10 cellular contexts compared by ENCODE assay signal in the genomic region with DNA sequence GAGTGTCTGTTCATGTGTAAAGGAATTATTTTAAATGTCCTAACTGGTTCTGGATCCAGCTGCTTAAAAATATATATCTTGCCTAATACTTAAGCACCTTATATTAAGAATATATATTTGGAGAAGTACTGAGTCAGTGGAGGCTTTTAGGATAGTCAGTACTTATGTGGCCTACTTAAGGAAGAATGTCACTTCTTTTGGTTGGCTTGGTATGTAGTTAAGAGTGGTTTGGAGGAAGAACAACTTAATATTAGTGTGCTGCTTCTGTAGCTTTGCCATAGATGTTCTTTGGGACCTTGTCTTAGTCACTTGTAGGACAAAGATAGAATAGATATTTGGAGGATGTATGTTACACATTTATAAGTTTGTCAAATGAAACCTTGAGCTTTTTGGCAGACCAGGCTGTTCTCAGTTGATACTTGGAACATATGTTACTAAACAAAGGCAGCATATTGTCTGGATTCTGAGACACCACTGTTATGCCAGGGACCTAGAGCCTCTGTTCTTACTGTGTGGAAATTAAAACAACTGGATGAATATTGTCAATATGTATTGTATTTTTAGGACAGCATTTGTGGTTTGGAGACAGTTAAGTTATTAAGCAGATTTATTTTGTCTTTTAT. TPM values are rescaled to one million over a fixed set of nuclear protein-coding genes. Genes with fewer than 3 reads are reported as not detected.
A peak's percentile ranks its signal among the peaks of the same experiment; 100 is the strongest.
DNase-seq lines count a peak whose midpoint lies in the region; ATAC-seq and TF ChIP-seq lines count a peak whose summit lies in the region.
"Had no signal": no experiment of that assay in that cellular context is flagged by ENCODE, and none has a peak within 500 bp of the region (broad histone marks: within the 10 kb centered on the region; RNA-seq: fewer than 3 reads in every experiment).

No MANE protein-coding gene starts in this region.

- H3K27ac ChIP-seq in cardiac muscle cell (peak overlapping the region; percentile 75), hepatocyte (peak overlapping the region; percentile 4), tibial artery (peak overlapping the region; percentile 48 to 100)

- H3K36me3 Mint-ChIP-seq in T-helper 17 cell (ENCODE audit: low read depth), result no peaks in the 10 kb centered on the region
- H3K36me3 Mint-ChIP-seq in Calu3 (ENCODE audit: insufficient read depth, unreplicated experiment), result peaks cover 34% of the 10 kb centered on the region

- intact Hi-C loops in left ventricle myocardium superior (cut with micrococcal nuclease), result no loop called here
- intact Hi-C loops in tibial artery (cut with DNase I; ENCODE audit: low total_unique reads), result no loop called here
- intact Hi-C loops in Calu3 (cut with micrococcal nuclease; ENCODE audit: unreplicated experiment), result loop anchor here (5.0 kb wide), 1 partner anchor 65 kb away; no protein-coding TSS in a partner anchor

- H2AFZ ChIP-seq in hepatocyte, result no peak overlapping the region

- H3K4me3 ChIP-seq in cardiac muscle cell (peak overlapping the region; percentile 18), hepatocyte (no peak overlapping the region), tibial artery (no peak overlapping the region)

- peak overlapping the region; percentile 12 for H3K4me3 Mint-ChIP-seq in T-helper 17 cell
- H3K4me3 Mint-ChIP-seq in Calu3 (ENCODE audit: low read depth, unreplicated experiment), result no peak overlapping the region

- peak; percentile 8 to 27 for DNase-seq in cardiac muscle cell (ENCODE audit: low read depth in 1 of 2, low spot score in 1 of 2)
- DNase-seq in left ventricle myocardium superior, result no peak
- DNase-seq in T-helper 17 cell, result no peak
- no peak for DNase-seq in hepatocyte (ENCODE audit: low spot score)
- no peak for DNase-seq in tibial artery
- no peak for DNase-seq in Calu3
- DNase-seq: naive B cell; stimulated activated CD4-positive, alpha-beta T cell treated with anti-CD3 and anti-CD28 coated beads, Interleukin-2, amount 100 ng/mL, for 48 hours had no signal

- H3K9me2 ChIP-seq in hepatocyte (replicated peaks; ENCODE audit: insufficient read depth), result no peaks in the 10 kb centered on the region

- peaks cover 3% of the 10 kb centered on the region for H3K36me3 ChIP-seq in cardiac muscle cell
- no peaks in the 10 kb centered on the region for H3K36me3 ChIP-seq in hepatocyte (replicated peaks; ENCODE audit: insufficient read depth, low read depth)
- H3K36me3 ChIP-seq in tibial artery, result no peaks in the 10 kb centered on the region

- peaks cover 81% of the 10 kb centered on the region for H4K20me1 ChIP-seq in hepatocyte (ENCODE audit: insufficient read depth, poor library complexity, severe bottlenecking)

- H3K27me3 ChIP-seq in cardiac muscle cell, result no peaks in the 10 kb centered on the region
- H3K27me3 ChIP-seq in hepatocyte, result no peaks in the 10 kb centered on the region
- H3K27me3 ChIP-seq in tibial artery, result no peaks in the 10 kb centered on the region

- TF ChIP-seq CTCF in cardiac muscle cell (IDR thresholded peaks at IDR 0.05; ENCODE audit: low read depth, low read length), result no peak
- TF ChIP-seq CTCF in hepatocyte (IDR thresholded peaks at IDR 0.05; ENCODE audit: poor library complexity), result no peak
- TF ChIP-seq CTCF in tibial artery (IDR thresholded peaks at IDR 0.05), result no peak
- no peak for TF ChIP-seq CTCF in Calu3 (IDR thresholded peaks at IDR 0.05; ENCODE audit: unreplicated experiment)

- peak overlapping the region; percentile 57 for H3K27ac Mint-ChIP-seq in T-helper 17 cell
- H3K27ac Mint-ChIP-seq in Calu3 (ENCODE audit: unreplicated experiment), result no peak overlapping the region

- H3K4me2 ChIP-seq in hepatocyte, result peak overlapping the region; percentile 73

- CTCF ChIA-PET in Calu3 (lab: Charles Lee), result interaction anchor here (1.3 kb wide), 1 partner anchor 24 kb away, joined by 3 read pairs; no protein-coding TSS in a partner anchor

- H3K4me1 Mint-ChIP-seq in T-helper 17 cell (peaks cover 38% of the 10 kb centered on the region), Calu3 (ENCODE audit: low read depth, unreplicated experiment) (peaks cover 33% of the 10 kb centered on the region)

- no peaks in the 10 kb centered on the region for H3K9me3 Mint-ChIP-seq in Calu3 (ENCODE audit: low read depth, unreplicated experiment)

- H3K4me1 ChIP-seq in cardiac muscle cell (ENCODE audit: low read depth) (peaks cover 37% of the 10 kb centered on the region), hepatocyte (ENCODE audit: insufficient read depth) (peaks cover 15% of the 10 kb centered on the region), tibial artery (peaks cover 0 to 77% (median 42%) of the 10 kb centered on the region in 4 donors)

- H3K9me3 ChIP-seq in cardiac muscle cell (ENCODE audit: low read depth) (no peaks in the 10 kb centered on the region), T-helper 17 cell (ENCODE audit: control insufficient read depth, low read length, poor library complexity, severe bottlenecking) (no peaks in the 10 kb centered on the region), hepatocyte (ENCODE audit: low read depth) (no peaks in the 10 kb centered on the region), tibial artery (no peaks in the 10 kb centered on the region)

- ATAC-seq in left ventricle myocardium superior (no peak), T-helper 17 cell (no peak), GM18517 (IDR thresholded peaks at IDR 0.05; ENCODE audit: unreplicated experiment) (no peak), HG03025 (IDR thresholded peaks at IDR 0.05; ENCODE audit: low FRiP score, unreplicated experiment) (no peak)

- H3K27me3 Mint-ChIP-seq in T-helper 17 cell, result no peaks in the 10 kb centered on the region
- H3K27me3 Mint-ChIP-seq in Calu3 (ENCODE audit: unreplicated experiment), result no peaks in the 10 kb centered on the region
- H3K27me3 Mint-ChIP-seq: naive B cell had no signal

- H3K79me2 ChIP-seq in hepatocyte, result peaks cover 90% of the 10 kb centered on the region

- BruUV-seq in Calu3 (replicated peaks; lab: Mats Ljungman, UMichigan), result no TSS peak

RNA-seq across cellular contexts. Expression of gene HIPK3, which starts 4.9 kb away (rescaled TPM):
- total RNA-seq in cardiac muscle cell (134 and 179 TPM in 2 replicates), left ventricle myocardium superior (306 TPM), T-helper 17 cell (10 to 100 TPM; 59.7 to 64.1 TPM), hepatocyte (123 and 124 TPM in 2 replicates), Calu3 (2022) (53.6 and 61.5 TPM in 2 replicates)
- polyA plus RNA-seq in cardiac muscle cell (56.6 and 106 TPM in 2 replicates), hepatocyte (25.0 and 26.9 TPM in 2 replicates)

Comparison
In these comparisons a context has a peak if more than half of its experiments do, and no peak if none do; other contexts are left out.
1. DNase-seq: peak in cardiac muscle cell (2 of 2); none in left ventricle myocardium superior (single experiment), T-helper 17 cell (0 of 3), hepatocyte (single experiment), tibial artery (0 of 2) and Calu3 (single experiment).
2. H3K27ac ChIP-seq: peak in every context shown above with its lines; median percentile 75 in cardiac muscle cell; 74 in tibial artery; 4 in hepatocyte.